ENCODE assay signal across 10 cellular contexts in the genomic region with DNA sequence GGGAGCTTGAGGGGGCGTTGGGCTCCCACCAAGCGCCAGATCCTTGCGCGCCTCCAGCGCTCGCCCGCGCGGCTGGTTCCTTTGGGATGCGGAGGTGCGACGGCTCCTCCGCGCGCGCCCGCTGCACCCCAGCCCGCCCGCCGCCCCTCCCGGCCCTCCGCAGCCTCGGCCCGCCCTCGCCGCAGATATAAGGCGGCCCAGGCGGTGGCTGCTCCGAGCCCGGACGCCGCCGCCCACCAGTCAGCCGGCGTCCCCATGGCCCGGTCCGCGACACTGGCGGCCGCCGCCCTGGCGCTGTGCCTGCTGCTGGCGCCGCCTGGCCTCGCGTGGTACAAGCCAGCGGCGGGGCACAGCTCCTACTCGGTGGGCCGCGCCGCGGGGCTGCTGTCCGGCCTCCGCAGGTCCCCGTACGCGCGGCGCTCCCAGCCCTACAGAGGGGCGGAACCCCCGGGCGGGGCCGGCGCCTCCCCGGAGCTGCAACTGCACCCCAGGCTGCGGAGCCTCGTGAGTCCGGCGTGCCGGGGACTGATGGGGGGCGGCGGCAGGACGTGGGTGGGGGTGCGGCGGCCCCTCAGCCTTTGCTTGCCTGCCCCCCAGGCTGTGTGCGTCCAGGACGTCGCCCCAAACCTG. TPM values are rescaled to one million over a fixed set of nuclear protein-coding genes. Genes with fewer than 3 reads are reported as not detected.
DNase-seq lines count a peak whose midpoint lies in the region; ATAC-seq and TF ChIP-seq lines count a peak whose summit lies in the region.
"Had no signal": no experiment of that assay in that cellular context is flagged by ENCODE, and none has a peak within 500 bp of the region (broad histone marks: within the 10 kb centered on the region; RNA-seq: fewer than 3 reads in every experiment).

A gene (plus strand): TSS at position 216 of the 630 bp plus-strand sequence. CDS start 40 bp downstream, at position 256.

- peaks cover 3% of the 10 kb centered on the region for H3K9me3 ChIP-seq in trophoblast cell (ENCODE audit: insufficient read depth, low read depth, low read length)

- TF ChIP-seq CTCF in Calu3 (IDR thresholded peaks at IDR 0.05; ENCODE audit: unreplicated experiment) (no peak), RWPE1 (conservative IDR thresholded peaks at IDR 0.05; ENCODE audit: low read depth) (no peak), foreskin fibroblast (IDR thresholded peaks at IDR 0.05; ENCODE audit: low read depth, low read length) (no peak)

- CTCF ChIA-PET in Calu3 (lab: Charles Lee), result no interaction called here
- CTCF ChIA-PET in RWPE1 (lab: Yijun Ruan, JAX), result no interaction called here

- H3K79me1 ChIP-seq in trophoblast cell (ENCODE audit: low read length), result peaks cover 11% of the 10 kb centered on the region

- POLR2A ChIA-PET in RWPE1 (lab: Yijun Ruan, JAX; ENCODE audit: low non-redundant PET), result no interaction called here

- H4K91ac ChIP-seq in trophoblast cell (ENCODE audit: low read depth, low read length), result peak within 1 kb of the TSS; percentile 60

- peak within 1 kb of the TSS; percentile 30 for H4K12ac ChIP-seq in trophoblast cell (ENCODE audit: low read depth, low read length)

- no CpG with 5 or more reads among the region's 79 CpGs for WGBS in trophoblast cell (ENCODE audit: extremely low coverage, insufficient coverage, insufficient read length)

- H2BK12ac ChIP-seq in trophoblast cell (ENCODE audit: low read length), result no peak within 1 kb of the TSS

- H2AK5ac ChIP-seq in trophoblast cell (ENCODE audit: low read length), result no peak within 1 kb of the TSS

- H3K36me3 Mint-ChIP-seq in Calu3 (ENCODE audit: insufficient read depth, unreplicated experiment), result peaks cover 41% of the 10 kb centered on the region

- peak within 1 kb of the TSS; percentile 33 for H3K27ac Mint-ChIP-seq in Calu3 (ENCODE audit: unreplicated experiment)
- H3K27ac Mint-ChIP-seq: stimulated activated naive CD8-positive, alpha-beta T cell treated with anti-CD3 and anti-CD28 coated beads, Interleukin-15, Interleukin-2, amounts not matched to agents 100 ng/mL and 50 ng/mL, for 24 hours had no signal

- peaks cover 54 to 69% of the 10 kb centered on the region in 2 experiments for H3K36me3 ChIP-seq in trophoblast cell (ENCODE audit: control insufficient read depth in 1 of 2, insufficient read depth in 2 of 2, low read length in 2 of 2)

- no peaks in the 10 kb centered on the region for H3K4me1 Mint-ChIP-seq in Calu3 (ENCODE audit: low read depth, unreplicated experiment)

- peak within 1 kb of the TSS; percentile 23 for H3K14ac ChIP-seq in trophoblast cell (ENCODE audit: low read length)

- H3K23ac ChIP-seq in trophoblast cell (ENCODE audit: low read length), result no peak within 1 kb of the TSS

- no TSS peak for BruUV-seq in Calu3 (replicated peaks; lab: Mats Ljungman, UMichigan)

- DNase-seq in Calu3, result peak; percentile 36
- DNase-seq in RWPE1 (ENCODE audit: low spot score), result no peak
- peak in 1 of 2 donors; percentile 53 for DNase-seq in foreskin fibroblast
- peak in 1 of 2 donors; percentile 31 for DNase-seq in trophoblast cell
- no peak for DNase-seq in HT-29 (ENCODE audit: low spot score)
- no peak for DNase-seq in occipital lobe (lab: John Stamatoyannopoulos, UW)
- DNase-seq: SHP77 treated with DMSO at 0.1 percent for 48 hours had no signal

- H2BK120ac ChIP-seq in trophoblast cell (ENCODE audit: insufficient read depth, low read length, poor library complexity), result no peak within 1 kb of the TSS

- no peak within 1 kb of the TSS for H3K18ac ChIP-seq in trophoblast cell (ENCODE audit: low read length)

- H3K4me1 ChIP-seq in trophoblast cell (ENCODE audit: control insufficient read depth in 1 of 2, insufficient read depth in 2 of 2, low read length in 2 of 2), result peaks cover 8 to 29% of the 10 kb centered on the region in 2 experiments

- ATAC-seq in HG02642 (IDR thresholded peaks at IDR 0.05; ENCODE audit: poor library complexity, unreplicated experiment) (no peak), HG02938 (IDR thresholded peaks at IDR 0.05; ENCODE audit: unreplicated experiment) (no peak)

- peaks cover 16% of the 10 kb centered on the region for H3K27me3 Mint-ChIP-seq in Calu3 (ENCODE audit: unreplicated experiment)

- H3K4me2 ChIP-seq in trophoblast cell (ENCODE audit: low read length), result peak within 1 kb of the TSS; percentile 70

- H3K27me3 ChIP-seq in trophoblast cell (ENCODE audit: insufficient read depth, low read length), result peaks cover 5% of the 10 kb centered on the region

- intact Hi-C loops in Calu3 (cut with micrococcal nuclease; ENCODE audit: unreplicated experiment), result no loop called here

- peak within 1 kb of the TSS; percentile 30 for H3K4me3 Mint-ChIP-seq in Calu3 (ENCODE audit: low read depth, unreplicated experiment)
- H3K4me3 Mint-ChIP-seq: stimulated activated naive CD8-positive, alpha-beta T cell treated with anti-CD3 and anti-CD28 coated beads, Interleukin-15, Interleukin-2, amounts not matched to agents 100 ng/mL and 50 ng/mL, for 24 hours had no signal

- H3K27ac ChIP-seq in RWPE1 (peak within 1 kb of the TSS; percentile 98), trophoblast cell (ENCODE audit: low read depth, low read length) (no peak within 1 kb of the TSS)

- no peaks in the 10 kb centered on the region for H3K9me3 Mint-ChIP-seq in Calu3 (ENCODE audit: low read depth, unreplicated experiment)
- H3K9me3 Mint-ChIP-seq: stimulated activated naive CD8-positive, alpha-beta T cell treated with anti-CD3 and anti-CD28 coated beads, Interleukin-15, Interleukin-2, amounts not matched to agents 100 ng/mL and 50 ng/mL, for 24 hours had no signal

- H3K79me2 ChIP-seq in trophoblast cell (ENCODE audit: control insufficient read depth, insufficient read depth, low read length, poor library complexity), result no peaks in the 10 kb centered on the region

- H3K4me3 ChIP-seq in foreskin fibroblast (ENCODE audit: low read depth in 1 of 2, low read length in 2 of 2) (peak within 1 kb of the TSS; percentile 22 to 32), trophoblast cell (ENCODE audit: low read depth, low read length) (peak within 1 kb of the TSS; percentile 29)

- no peak within 1 kb of the TSS for H3K4ac ChIP-seq in trophoblast cell (ENCODE audit: low read depth, low read length)

- no peak within 1 kb of the TSS for H3K9ac ChIP-seq in trophoblast cell (ENCODE audit: low read length)

- H4K8ac ChIP-seq in trophoblast cell (ENCODE audit: low read depth, low read length), result peak within 1 kb of the TSS; percentile 17

- no peak within 1 kb of the TSS for H2BK5ac ChIP-seq in trophoblast cell (ENCODE audit: low read depth, low read length, poor library complexity)

- peak within 1 kb of the TSS; percentile 24 for H2AFZ ChIP-seq in trophoblast cell (ENCODE audit: insufficient read depth, low read length, poor library complexity)

RNA-seq across cellular contexts. Expression of the gene that starts here (rescaled TPM):
- total RNA-seq in Calu3 (2022) (0.27 and 0.47 TPM in 2 replicates), occipital lobe (2.0 TPM)
- polyA plus RNA-seq in trophoblast cell (2013), result 27.1 and 28.5 TPM in 2 replicates
- 2.4 and 3.2 TPM in 2 replicates for total RNA-seq in HT-29 (2014; rRNA removed; shearing (Covaris generic))

Comparison
In these comparisons a context has a peak if more than half of its experiments do, and no peak if none do; other contexts are left out.
1. Peak in DNase-seq in Calu3; RNA of the gene not detected or under 1 TPM.